Comparison of ENCODE assay signal across 30 cellular contexts in genomic region chr7:33901847-33902246, GRCh38. TPM values are rescaled to one million over a fixed set of nuclear protein-coding genes. Genes with fewer than 3 reads are reported as not detected.
"Had no signal": no experiment of that assay in that cellular context is flagged by ENCODE, and none has a peak within 500 bp of the region (broad histone marks: within the 10 kb centered on the region; RNA-seq: fewer than 3 reads in every experiment).

No MANE protein-coding gene starts in this region.

- H3K4me3 Mint-ChIP-seq: activated B cell treated with CpG ODN at 0.5 μM for 24 hours; activated CD4-positive, alpha-beta T cell treated with anti-CD3 and anti-CD28 coated beads, Interleukin-2, amount 10 ng/mL, durations not matched to agents 24 days and 14 days; activated CD8-positive, alpha-beta memory T cell treated with anti-CD3 and anti-CD28 coated beads, Interleukin-2, amount 10 ng/mL, durations not matched to agents 7 days and 5 days; activated naive CD4-positive, alpha-beta T cell treated with anti-CD3 and anti-CD28 coated beads, Interleukin-2, amount 50 U/mL, for 24 hours; activated T-cell treated with anti-CD3 and anti-CD28 coated beads, Interleukin-2, amount 50 U/mL, for 24 hours; activated T-helper 1 cell treated with anti-CD3 and anti-CD28 coated beads, Interleukin-12 subunit alpha, Interleukin-12 subunit beta, Interleukin-2, Interleukin-4 antibody, amounts not matched to agents 30 ng/mL and 10 ng/mL and 1 ng/mL, durations not matched to agents 14 hours and 24 hours and 36 hours; T-helper 1 cell treated with Interleukin-12 subunit alpha and Interleukin-12 subunit beta and Interleukin-4 antibody, amounts not matched to agents 30 μg/mL and 1 μg/mL, for 36 hours had no signal

- H3K9me3 ChIP-seq: breast epithelium, Peyer's patch, SJSA1 had no signal

- ATAC-seq: activated CD8-positive, alpha-beta memory T cell treated with anti-CD3 and anti-CD28 coated beads, Interleukin-2, amount 10 ng/mL, durations not matched to agents 7 days and 5 days; SK-N-SH treated with all-trans-retinoic acid at 6 μM for 48 hours had no signal

- DNase-seq: activated B cell treated with CpG ODN at 0.5 μM for 24 hours; activated CD4-positive, alpha-beta T cell treated with anti-CD3 and anti-CD28 coated beads for 1 hour; activated CD4-positive, alpha-beta T cell treated with anti-CD3 and anti-CD28 coated beads, Interleukin-2, amount 10 ng/mL, durations not matched to agents 24 days and 14 days; activated CD4-positive, alpha-beta T cell treated with anti-CD3 and anti-CD28 coated beads, Interleukin-2, amount 50 U/mL, for 48 hours; activated CD8-positive, alpha-beta memory T cell treated with anti-CD3 and anti-CD28 coated beads, Interleukin-2, amount 10 ng/mL, durations not matched to agents 7 days and 5 days; activated effector memory CD4-positive, alpha-beta T cell treated with Interleukin-2 at 50 U/mL for 16 hours; activated naive CD4-positive, alpha-beta T cell; activated T-cell treated with anti-CD3 and anti-CD28 coated beads, Interleukin-2, amount 50 U/mL, for 24 hours; aorta; caudate nucleus; Kasumi-1; NCI-H1048; NCI-H146; NCI-H187 treated with DMSO at 0.1 percent for 48 hours; NCI-H2171; NCI-H2227 treated with DMSO at 0.1 percent for 48 hours; NCI-H526; NCI-H774; NK-92 treated with Interleukin-12 subunit alpha and Interleukin-12 subunit beta, amount 100 ng/mL, for 24 hours; Peyer's patch; Right ventricle myocardium superior; SW 1271; T-helper 9 cell had no signal

- H3K27me3 ChIP-seq: Peyer's patch had no signal

- H3K27ac Mint-ChIP-seq: activated B cell treated with CpG ODN at 0.5 μM for 24 hours; activated CD4-positive, alpha-beta T cell treated with anti-CD3 and anti-CD28 coated beads, Interleukin-2, amount 10 ng/mL, durations not matched to agents 24 days and 14 days; activated CD8-positive, alpha-beta memory T cell treated with anti-CD3 and anti-CD28 coated beads, Interleukin-2, amount 10 ng/mL, durations not matched to agents 7 days and 5 days; activated naive CD4-positive, alpha-beta T cell treated with anti-CD3 and anti-CD28 coated beads, Interleukin-2, amount 50 U/mL, for 24 hours; activated T-cell treated with anti-CD3 and anti-CD28 coated beads, Interleukin-2, amount 50 U/mL, for 24 hours; activated T-helper 1 cell treated with anti-CD3 and anti-CD28 coated beads, Interleukin-12 subunit alpha, Interleukin-12 subunit beta, Interleukin-2, Interleukin-4 antibody, amounts not matched to agents 30 ng/mL and 10 ng/mL and 1 ng/mL, durations not matched to agents 14 hours and 24 hours and 36 hours; T-helper 1 cell treated with Interleukin-12 subunit alpha and Interleukin-12 subunit beta and Interleukin-4 antibody, amounts not matched to agents 30 μg/mL and 1 μg/mL, for 36 hours had no signal

- H3K36me3 ChIP-seq: breast epithelium, Peyer's patch, SJSA1 had no signal

- H3K4me1 ChIP-seq: breast epithelium had no signal

- H3K27ac ChIP-seq: breast epithelium, Peyer's patch, RWPE1 had no signal

- H3K4me3 ChIP-seq: breast epithelium, Peyer's patch, SJSA1 had no signal

- H3K9me3 Mint-ChIP-seq: activated B cell treated with CpG ODN at 0.5 μM for 24 hours; activated CD4-positive, alpha-beta T cell treated with anti-CD3 and anti-CD28 coated beads, Interleukin-2, amount 10 ng/mL, durations not matched to agents 24 days and 14 days; activated naive CD4-positive, alpha-beta T cell treated with anti-CD3 and anti-CD28 coated beads, Interleukin-2, amount 50 U/mL, for 24 hours; activated T-cell treated with anti-CD3 and anti-CD28 coated beads, Interleukin-2, amount 50 U/mL, for 24 hours; activated T-helper 1 cell treated with anti-CD3 and anti-CD28 coated beads, Interleukin-12 subunit alpha, Interleukin-12 subunit beta, Interleukin-2, Interleukin-4 antibody, amounts not matched to agents 30 ng/mL and 10 ng/mL and 1 ng/mL, durations not matched to agents 14 hours and 24 hours and 36 hours; T-helper 1 cell treated with Interleukin-12 subunit alpha and Interleukin-12 subunit beta and Interleukin-4 antibody, amounts not matched to agents 30 μg/mL and 1 μg/mL, for 36 hours had no signal

- H3K36me3 Mint-ChIP-seq: activated CD8-positive, alpha-beta memory T cell treated with anti-CD3 and anti-CD28 coated beads, Interleukin-2, amount 10 ng/mL, durations not matched to agents 7 days and 5 days; activated naive CD4-positive, alpha-beta T cell treated with anti-CD3 and anti-CD28 coated beads, Interleukin-2, amount 50 U/mL, for 24 hours had no signal

RNA-seq across cellular contexts. Expression of gene BMPER, which starts 3.5 kb away (rescaled TPM):
- total RNA-seq: activated B cell treated with CpG ODN at 0.5 μM for 24 hours; activated CD4-positive, alpha-beta T cell treated with anti-CD3 and anti-CD28 coated beads, Interleukin-2, amount 10 ng/mL, durations not matched to agents 24 days and 14 days; activated CD8-positive, alpha-beta memory T cell treated with anti-CD3 and anti-CD28 coated beads, Interleukin-2, amount 10 ng/mL, durations not matched to agents 7 days and 5 days; activated T-helper 1 cell treated with anti-CD3 and anti-CD28 coated beads, Interleukin-12 subunit alpha, Interleukin-12 subunit beta, Interleukin-2, Interleukin-4 antibody, amounts not matched to agents 30 ng/mL and 10 ng/mL and 1 ng/mL, durations not matched to agents 14 hours and 24 hours and 36 hours had no signal
